In genomic region chr2:69893684-69894481, GRCh38 we compare ENCODE assay signal across 8 cellular contexts. TPM values are rescaled to one million over a fixed set of nuclear protein-coding genes. Genes with fewer than 3 reads are reported as not detected.
DNase-seq lines count a peak whose midpoint lies in the region; ATAC-seq and TF ChIP-seq lines count a peak whose summit lies in the region.

Gene SNRNP27 (plus strand): TSS chr2:69893956. CDS start chr2:69893985, 29 bp downstream.

- H3K27me3 Mint-ChIP-seq in H9 (ENCODE audit: low read depth), result no peaks in the 10 kb centered on the region; the same call in 1 of the 2 replicates

- peaks cover 30% of the 10 kb centered on the region for H3K4me1 ChIP-seq in DND-41 (ENCODE audit: insufficient read depth, low read length)
- no peaks in the 10 kb centered on the region for H3K4me1 ChIP-seq in H9 (ENCODE audit: insufficient read depth, low read length)
- peaks cover 12 to 23% (median 16%) of the 10 kb centered on the region in 4 donors for H3K4me1 ChIP-seq in upper lobe of left lung

- no peaks in the 10 kb centered on the region for H3K79me1 ChIP-seq in H9 (ENCODE audit: insufficient read depth, low read depth, low read length, poor library complexity, severe bottlenecking)

- H2AFZ ChIP-seq in DND-41 (ENCODE audit: low read depth, low read length) (peak within 1 kb of the TSS; percentile 87), H9 (ENCODE audit: low read length) (peak within 1 kb of the TSS; percentile 98)

- H3K4me1 Mint-ChIP-seq in H9, result peaks cover 0 to 11% of the 10 kb centered on the region in 2 experiments

- no peak within 1 kb of the TSS for H4K8ac ChIP-seq in H9 (replicated peaks; ENCODE audit: insufficient read length, low read depth, low read length)

- no peak within 1 kb of the TSS for H2BK20ac ChIP-seq in H9 (ENCODE audit: low read depth, low read length, poor library complexity, severe bottlenecking)

- no peak within 1 kb of the TSS for H2BK120ac ChIP-seq in H9 (ENCODE audit: low read depth, low read length, poor library complexity, severe bottlenecking)

- no peak within 1 kb of the TSS; the same call in 1 of the 2 replicates for H3K4ac ChIP-seq in H9 (ENCODE audit: low read depth, low read length)

- peak within 1 kb of the TSS; percentile 75 for H3K4me2 ChIP-seq in DND-41 (ENCODE audit: insufficient read depth, low read length)
- H3K4me2 ChIP-seq in H9 (ENCODE audit: insufficient read depth, insufficient read length, low read length), result peak within 1 kb of the TSS; percentile 90

- no peak within 1 kb of the TSS for H2BK12ac ChIP-seq in H9 (ENCODE audit: insufficient read length, low read depth, low read length)

- H2AK5ac ChIP-seq in H9 (ENCODE audit: insufficient read length, low read length), result no peak within 1 kb of the TSS

- H3K23ac ChIP-seq in H9 (ENCODE audit: insufficient read length, low read depth, low read length), result no peak within 1 kb of the TSS

- no peak within 1 kb of the TSS for H3K18ac ChIP-seq in H9 (ENCODE audit: insufficient read length, low read depth, low read length)

- no peak within 1 kb of the TSS for H2BK15ac ChIP-seq in H9 (ENCODE audit: low read depth, low read length)

- TF ChIP-seq POLR2A in upper lobe of left lung (IDR thresholded peaks at IDR 0.05), result peak in 3 of 4 donors; percentile 26 to 57 (median 44)

- no peaks in the 10 kb centered on the region for H3K23me2 ChIP-seq in H9 (ENCODE audit: insufficient read length, low read depth, low read length, poor library complexity, severe bottlenecking)

- H3K27ac Mint-ChIP-seq in H9, result peak within 1 kb of the TSS; percentile 97 to 100 (median 99)

- no CpG with 5 or more reads among the region's 31 CpGs for WGBS in H9 (ENCODE audit: extremely low coverage, insufficient read length, low lambda C conversion rate)
- 0 to 1% methylated on average over 31 of the region's 31 CpGs for WGBS in upper lobe of left lung, 2 donors

- H3K4me3 ChIP-seq in DND-41 (ENCODE audit: low read depth in 1 of 2, low read length in 2 of 2) (peak within 1 kb of the TSS; percentile 85 to 94; a peak in 3 of 4 replicates), upper lobe of left lung (peak within 1 kb of the TSS; percentile 67 to 89 (median 76))

- H3K9me3 Mint-ChIP-seq in H9, result peaks cover 0 to 2% of the 10 kb centered on the region in 2 experiments; a peak in 2 of 5 replicates

- H4K5ac ChIP-seq in H9 (ENCODE audit: insufficient read length, low read depth, low read length), result no peak within 1 kb of the TSS

- H3K79me2 ChIP-seq in DND-41 (ENCODE audit: insufficient read depth, low read length) (peaks cover 53% of the 10 kb centered on the region), H9 (ENCODE audit: insufficient read depth, low read length) (0 out of 2 replicates have a peak, but pooled peaks cover 1% of the 10 kb centered on the region)

- H3K36me3 Mint-ChIP-seq in H9 (ENCODE audit: insufficient read depth in 1 of 3, low read depth in 3 of 3), result peaks cover 9 to 35% (median 33%) of the 10 kb centered on the region in 3 experiments; a peak in 6 of 7 replicates

- peaks cover 41% of the 10 kb centered on the region for H3K36me3 ChIP-seq in DND-41 (ENCODE audit: insufficient read depth, low read length)
- H3K36me3 ChIP-seq in upper lobe of left lung, result peaks cover 10 to 36% (median 17%) of the 10 kb centered on the region in 4 donors

- intact Hi-C loops in left cardiac atrium (cut with DNase I) (no loop called here), posterior cingulate gyrus (cut with DNase I) (loop anchor here (10.0 kb wide), 1 partner anchor 169 kb away; no protein-coding TSS in a partner anchor)

- H2BK5ac ChIP-seq in H9 (ENCODE audit: insufficient read length, low read length), result no peak within 1 kb of the TSS

- H3K56ac ChIP-seq in H9 (ENCODE audit: insufficient read length, low read depth, low read length), result no peak within 1 kb of the TSS

- peak; percentile 98 for ATAC-seq in DND-41 (ENCODE audit: insufficient read depth, low read depth)
- peak; percentile 88 to 93 for ATAC-seq in left cardiac atrium
- peak; percentile 82 to 94 for ATAC-seq in upper lobe of left lung (ENCODE audit: low FRiP score in 2 of 2)

- no peaks in the 10 kb centered on the region for H4K20me1 ChIP-seq in DND-41 (ENCODE audit: insufficient read depth, low read length)
- no peaks in the 10 kb centered on the region for H4K20me1 ChIP-seq in H9 (ENCODE audit: control insufficient read depth, insufficient read depth, insufficient read length)

- H3K9me3 ChIP-seq in DND-41 (ENCODE audit: insufficient read depth, low read length, severe bottlenecking) (no peaks in the 10 kb centered on the region), H9 (ENCODE audit: control insufficient read depth, low read depth, low read length) (no peaks in the 10 kb centered on the region), upper lobe of left lung (no peaks in the 10 kb centered on the region)

- H3K27me3 ChIP-seq in DND-41 (ENCODE audit: insufficient read depth, low read length, poor library complexity) (no peaks in the 10 kb centered on the region), H9 (ENCODE audit: insufficient read depth, low read length) (no peaks in the 10 kb centered on the region; the same call in 1 of the 2 replicates), upper lobe of left lung (no peaks in the 10 kb centered on the region)

- H3T11ph ChIP-seq in H9 (ENCODE audit: low read length), result no peak within 1 kb of the TSS

- peak; percentile 1 for TF ChIP-seq CTCF in DND-41 (IDR thresholded peaks at IDR 0.05; ENCODE audit: borderline replicate concordance, extremely low read depth, low read length, poor library complexity, severe bottlenecking)
- TF ChIP-seq CTCF in H9 (conservative IDR thresholded peaks at IDR 0.05), result no peak
- no peak for TF ChIP-seq CTCF in upper lobe of left lung (IDR thresholded peaks at IDR 0.05)

- DNase-seq in DND-41 (peak; percentile 88), H9 (peak; percentile 68), NCI-H1694 (lab: John Stamatoyannopoulos, UW) (peak; percentile 82), T-helper 2 cell (peak; percentile 40 to 91 (median 70)), amniotic stem cell (lab: John Stamatoyannopoulos, UW) (peak; percentile 32), left cardiac atrium (peak; percentile 80), posterior cingulate gyrus (peak; percentile 77 to 97 (median 83)), upper lobe of left lung (peak; percentile 30 to 75)

- H3K9ac ChIP-seq in DND-41 (ENCODE audit: low read depth, low read length) (peak within 1 kb of the TSS; percentile 79), H9 (ENCODE audit: extremely low read depth, insufficient read length, low read length) (peak within 1 kb of the TSS; percentile 92)

- no peak within 1 kb of the TSS for H4K91ac ChIP-seq in H9 (ENCODE audit: insufficient read length, low read depth, low read length)

- H3K27ac ChIP-seq in DND-41 (ENCODE audit: low read length) (peak within 1 kb of the TSS; percentile 82), H9 (ENCODE audit: insufficient read length, low read depth, low read length) (peak within 1 kb of the TSS; percentile 23), upper lobe of left lung (peak within 1 kb of the TSS; percentile 74 to 90 (median 85))

- H3K14ac ChIP-seq in H9 (ENCODE audit: insufficient read depth, low read length), result peak within 1 kb of the TSS; percentile 90; the same call in 1 of the 2 replicates

- TF ChIP-seq EP300 in upper lobe of left lung (IDR thresholded peaks at IDR 0.05), result no peak

- peak within 1 kb of the TSS; percentile 99 for H3K4me3 Mint-ChIP-seq in H9

RNA-seq across cellular contexts. Expression of gene SNRNP27, which starts in this region (rescaled TPM):
- total RNA-seq in H9 (2021) (47.1 and 53.8 TPM in 2 replicates), left cardiac atrium (10 to 100 TPM; 44.1 to 60.2 TPM), upper lobe of left lung (100 to 1,000 TPM in 2 of 6 donors, 10 to 100 TPM in 4; 32.7 to 120 (median 55.0) TPM)

Comparison
In these comparisons a context has a peak if more than half of its experiments do, and no peak if none do; other contexts are left out.
1. Peak in every context shown above with its lines: DNase-seq, ATAC-seq, H3K4me3 ChIP-seq and H3K27ac ChIP-seq.
2. DNase-seq: peak in every context shown above with its lines; median percentile 88 in DND-41; 83 in posterior cingulate gyrus; 82 in NCI-H1694; 80 in left cardiac atrium; 70 in T-helper 2 cell; 68 in H9; 52 in upper lobe of left lung; 32 in amniotic stem cell.
3. H3K27ac ChIP-seq: peak in every context shown above with its lines; median percentile 85 in upper lobe of left lung; 82 in DND-41; 23 in H9.